Comparison of ENCODE assay signal across 8 cellular contexts in the genomic region with DNA sequence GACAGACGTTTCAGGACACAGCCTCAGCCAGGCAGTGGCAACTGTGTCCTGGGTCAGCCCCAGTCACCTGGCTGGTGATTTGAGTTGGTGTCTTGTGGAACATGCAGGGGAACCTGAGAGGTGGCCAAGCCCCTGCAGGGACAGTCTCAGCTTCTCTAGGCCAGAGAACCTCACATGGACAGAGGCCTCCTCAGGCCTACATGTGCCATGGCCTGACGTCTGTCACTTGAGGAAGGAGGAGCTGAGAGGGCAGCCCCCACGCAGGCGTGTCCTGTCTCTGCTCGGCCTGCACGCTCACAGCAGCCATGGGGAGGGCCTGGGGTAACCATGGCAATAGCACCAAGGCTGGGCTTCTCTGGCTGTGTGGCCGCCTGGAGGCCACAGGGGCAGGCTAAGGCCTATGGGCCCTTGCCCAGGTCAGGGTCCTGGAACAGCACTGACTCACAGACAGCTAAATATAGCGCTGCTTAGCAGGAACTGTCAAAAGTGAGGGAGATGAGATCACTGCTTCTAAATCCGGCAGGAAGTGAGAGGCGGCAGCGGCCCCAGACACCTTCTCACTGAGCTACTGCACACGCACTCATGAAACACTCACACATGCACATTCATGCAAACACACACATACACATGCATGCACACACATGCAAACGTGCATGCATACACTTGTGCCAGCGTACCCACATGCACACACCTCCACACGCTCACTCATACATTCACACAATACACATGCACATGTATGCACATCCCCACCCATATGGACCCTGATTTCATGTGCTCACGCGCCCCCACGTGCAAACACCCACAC. TPM values are rescaled to one million over a fixed set of nuclear protein-coding genes. Genes with fewer than 3 reads are reported as not detected.
DNase-seq lines count a peak whose midpoint lies in the region; ATAC-seq and TF ChIP-seq lines count a peak whose summit lies in the region.

No MANE protein-coding gene starts in this region.

- ATAC-seq in GM21381 (IDR thresholded peaks at IDR 0.05; ENCODE audit: unreplicated experiment): peak; percentile 87
- ATAC-seq in left lung: peak; percentile 78

- no peak for TF ChIP-seq CTCF in left lung (IDR thresholded peaks at IDR 0.05)

- H3K9me3 ChIP-seq in left lung: no peaks in the 10 kb centered on the region

- H3K36me3 ChIP-seq in left lung: no peaks in the 10 kb centered on the region

- peak overlapping the region; percentile 86 for H3K27ac ChIP-seq in caudate nucleus (ENCODE audit: low read depth, low read length)
- peak overlapping the region in 1 of 2 donors; percentile 38 for H3K27ac ChIP-seq in left lung

- intact Hi-C loops in left lung (cut with DNase I): no loop called here

- DNase-seq in COLO829 (ENCODE audit: low spot score): peak; percentile 53
- peak; percentile 91 for DNase-seq in HT1080 (ENCODE audit: low read depth)
- DNase-seq in activated CD4-positive, CD25-positive, alpha-beta regulatory T cell (lab: John Stamatoyannopoulos, UW): peak; percentile 20 to 64 (median 44)
- peak in 44 of 61 donors; percentile 27 to 95 (median 60) for DNase-seq in caudate nucleus (lab: John Stamatoyannopoulos, UW)
- peak in 1 of 2 donors; percentile 70 for DNase-seq in left lung
- peak; percentile 16 to 53 (median 40) for DNase-seq in stimulated activated CD4-positive, alpha-beta T cell treated with anti-CD3 and anti-CD28 coated beads, TNF-alpha, amount 100 ng/mL, for 1 hour (ENCODE audit: low read depth in 3 of 3, low spot score in 1 of 3)
- no peak for DNase-seq in NCI-H1417 treated with DMSO at 0.1 percent for 48 hours (lab: John Stamatoyannopoulos, UW)

- H3K27me3 ChIP-seq in left lung: peaks cover 0 to 3% of the 10 kb centered on the region in 2 donors

- H3K4me1 ChIP-seq in left lung: peaks cover 14 to 22% of the 10 kb centered on the region in 2 donors

- no peak overlapping the region for H3K4me3 ChIP-seq in left lung

RNA-seq across cellular contexts. Expression of gene YKT6, which starts 57.0 kb away (rescaled TPM):
- total RNA-seq in HT1080 (2014; rRNA removed; shearing (Covaris generic)): 165 and 201 TPM in 2 replicates
- 138 and 153 TPM in 2 replicates for polyA plus RNA-seq in HT1080 (2015; cell fraction: cytosol; rRNA removed)
- polyA plus RNA-seq in HT1080 (2015; cell fraction: nucleus; rRNA removed): 106 and 111 TPM in 2 replicates
- 10 to 100 TPM; 66.7 to 88.2 TPM for total RNA-seq in left lung
